16 cellular contexts compared by ENCODE assay signal in the genomic region with DNA sequence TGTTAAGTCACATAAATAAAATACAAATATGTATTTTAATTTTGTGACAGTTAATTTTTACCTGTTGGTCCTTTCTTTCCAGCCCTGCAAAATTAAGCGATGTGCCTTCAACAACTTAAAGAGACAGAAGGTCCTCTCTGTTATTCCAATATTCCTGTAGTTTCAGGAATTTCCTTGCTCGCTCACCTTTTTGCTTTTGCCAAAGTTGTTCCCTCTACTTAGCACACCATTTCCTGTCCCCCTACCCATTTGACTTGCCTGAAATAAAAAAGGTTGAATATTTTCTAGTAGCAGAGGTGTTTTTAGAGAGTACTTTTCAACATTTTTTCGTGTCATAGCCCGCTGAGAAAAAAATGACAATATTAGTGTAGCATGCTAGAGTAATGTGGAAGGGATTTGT. TPM values are rescaled to one million over a fixed set of nuclear protein-coding genes. Genes with fewer than 3 reads are reported as not detected.
DNase-seq lines count a peak whose midpoint lies in the region; ATAC-seq and TF ChIP-seq lines count a peak whose summit lies in the region.
"Had no signal": no experiment of that assay in that cellular context is flagged by ENCODE, and none has a peak within 500 bp of the region (broad histone marks: within the 10 kb centered on the region; RNA-seq: fewer than 3 reads in every experiment).

No MANE protein-coding gene starts in this region.

- H3K9me2 ChIP-seq in GM23338 (ENCODE audit: insufficient read depth) = peaks cover 4% of the 10 kb centered on the region; the same call in 1 of the 2 replicates

- no peaks in the 10 kb centered on the region for H3K27me3 ChIP-seq in GM23338 (ENCODE audit: insufficient read depth)
- H3K27me3 ChIP-seq in iPS-20b (ENCODE audit: insufficient read depth, low read length) = no peaks in the 10 kb centered on the region
- H3K27me3 ChIP-seq in gastrocnemius medialis = no peaks in the 10 kb centered on the region
- H3K27me3 ChIP-seq in gastroesophageal sphincter = peaks cover 6% of the 10 kb centered on the region
- H3K27me3 ChIP-seq: BLaER1 had no signal

- H3K4me3 ChIP-seq in GM23338 (peak overlapping the region; percentile 31), iPS-20b (ENCODE audit: low read length) (peak overlapping the region; percentile 26; the same call in 1 of the 2 replicates), gastrocnemius medialis (no peak overlapping the region), gastroesophageal sphincter (no peak overlapping the region)
- H3K4me3 ChIP-seq: BLaER1 had no signal

- H3F3A ChIP-seq in GM23338 (replicated peaks; ENCODE audit: low read depth) = no peaks in the 10 kb centered on the region

- peak; percentile 73 for DNase-seq in GM23338 (ENCODE audit: low spot score)
- DNase-seq in WTC11 (ENCODE audit: low spot score) = no peak
- no peak for DNase-seq in gastrocnemius medialis
- DNase-seq in pons (ENCODE audit: low spot score) = no peak
- no peak for DNase-seq in NCI-H510A (lab: John Stamatoyannopoulos, UW)
- DNase-seq: 8988T; AML-193; Caco-2; CD8-positive, alpha-beta memory T cell; DND-41; GF-D8 had no signal

- H3K27ac ChIP-seq in GM23338 (ENCODE audit: low read depth) (peak overlapping the region; percentile 87), iPS-20b (ENCODE audit: low read length) (no peak overlapping the region), gastrocnemius medialis (peak overlapping the region; percentile 66 to 82 (median 80)), gastroesophageal sphincter (no peak overlapping the region)
- H3K27ac ChIP-seq: BLaER1 had no signal

- H2AFZ ChIP-seq in GM23338 = no peak overlapping the region

- TF ChIP-seq EP300 in gastroesophageal sphincter (IDR thresholded peaks at IDR 0.05) = no peak

- ATAC-seq in GM23338 (peak; percentile 48), WTC11 (no peak), gastrocnemius medialis (no peak), gastroesophageal sphincter (no peak)

- H3K27ac Mint-ChIP-seq in GM23338 (peak overlapping the region; percentile 90), WTC11 (peak overlapping the region; percentile 92)
- H3K27ac Mint-ChIP-seq: CD8-positive, alpha-beta memory T cell had no signal

- POLR2A ChIA-PET in WTC11 (lab: Charles Lee) = no interaction called here

- H3K9me3 Mint-ChIP-seq in GM23338 (no peaks in the 10 kb centered on the region), WTC11 (peaks cover 6% of the 10 kb centered on the region)

- H3K4me1 ChIP-seq in GM23338 (ENCODE audit: insufficient read depth) = peaks cover 36% of the 10 kb centered on the region
- peaks cover 25% of the 10 kb centered on the region for H3K4me1 ChIP-seq in iPS-20b (ENCODE audit: insufficient read depth, low read length)
- peaks cover 0 to 6% of the 10 kb centered on the region in 2 donors for H3K4me1 ChIP-seq in gastrocnemius medialis
- H3K4me1 ChIP-seq in gastroesophageal sphincter = no peaks in the 10 kb centered on the region
- H3K4me1 ChIP-seq: BLaER1, Caco-2 had no signal

- intact Hi-C loops in gastrocnemius medialis (cut with DNase I; ENCODE audit: low total_unique reads) = no loop called here

- TF ChIP-seq POLR2A in gastrocnemius medialis (IDR thresholded peaks at IDR 0.05) (no peak), gastroesophageal sphincter (IDR thresholded peaks at IDR 0.05) (no peak)

- H3K36me3 ChIP-seq in GM23338 (ENCODE audit: insufficient read depth) = no peaks in the 10 kb centered on the region
- no peaks in the 10 kb centered on the region for H3K36me3 ChIP-seq in iPS-20b (ENCODE audit: insufficient read depth, low read depth, low read length)
- H3K36me3 ChIP-seq in gastrocnemius medialis = no peaks in the 10 kb centered on the region
- no peaks in the 10 kb centered on the region for H3K36me3 ChIP-seq in gastroesophageal sphincter
- H3K36me3 ChIP-seq: BLaER1 had no signal

- H3K9me3 ChIP-seq in iPS-20b (ENCODE audit: insufficient read depth, low read depth, low read length) (no peaks in the 10 kb centered on the region), gastrocnemius medialis (no peaks in the 10 kb centered on the region), gastroesophageal sphincter (no peaks in the 10 kb centered on the region)
- H3K9me3 ChIP-seq: BLaER1, Caco-2 had no signal

- no peak for TF ChIP-seq CTCF in GM23338 (conservative IDR thresholded peaks at IDR 0.05; ENCODE audit: low read depth in 2 of 2)
- TF ChIP-seq CTCF in WTC11 (IDR thresholded peaks at IDR 0.05) = no peak
- no peak for TF ChIP-seq CTCF in gastrocnemius medialis (IDR thresholded peaks at IDR 0.05 in 4 of 5, conservative IDR thresholded peaks at IDR 0.05 in 1 of 5)
- TF ChIP-seq CTCF in gastroesophageal sphincter (IDR thresholded peaks at IDR 0.05) = no peak

- H3K79me2 ChIP-seq in GM23338 (replicated peaks; ENCODE audit: insufficient read depth) = no peaks in the 10 kb centered on the region

- H3K4me3 Mint-ChIP-seq in GM23338 = peak overlapping the region; percentile 54
- H3K4me3 Mint-ChIP-seq in WTC11 = peak overlapping the region; percentile 44
- H3K4me3 Mint-ChIP-seq: CD8-positive, alpha-beta memory T cell had no signal

- peak overlapping the region; percentile 42 for H3K4me2 ChIP-seq in GM23338
- H3K4me2 ChIP-seq: BLaER1 had no signal

- H3K27me3 Mint-ChIP-seq in GM23338 (ENCODE audit: insufficient read depth, low read depth, poor library complexity) (no peaks in the 10 kb centered on the region), WTC11 (ENCODE audit: low read depth) (no peaks in the 10 kb centered on the region)

- peaks cover 56% of the 10 kb centered on the region for H3K4me1 Mint-ChIP-seq in GM23338
- peaks cover 61% of the 10 kb centered on the region for H3K4me1 Mint-ChIP-seq in WTC11
- H3K4me1 Mint-ChIP-seq: CD8-positive, alpha-beta memory T cell had no signal

- in situ Hi-C loops in gastrocnemius medialis (cut with MboI; ENCODE audit: low sequenced_read_pairs in 4 of 4) = no loop called here

- H3K36me3 Mint-ChIP-seq in GM23338 (ENCODE audit: low read depth) (no peaks in the 10 kb centered on the region; the same call in 1 of the 3 replicates), WTC11 (no peaks in the 10 kb centered on the region)
- H3K36me3 Mint-ChIP-seq: CD8-positive, alpha-beta memory T cell had no signal

- no peak overlapping the region for H3K9ac ChIP-seq in iPS-20b (ENCODE audit: low read depth, low read length)
- H3K9ac ChIP-seq: BLaER1 had no signal

- 72 to 76% methylated on average over 4 of the region's 4 CpGs for WGBS in gastroesophageal sphincter (ENCODE audit: low coverage in 1 of 2), 2 donors

- H4K20me1 ChIP-seq in GM23338 (replicated peaks; ENCODE audit: insufficient read depth) = no peaks in the 10 kb centered on the region
- H4K20me1 ChIP-seq: BLaER1 had no signal

- CTCF ChIA-PET in WTC11 (lab: Charles Lee) = interaction anchor here (0.7 to 1.7 kb wide), 8 partner anchors 11 to 660 kb away, joined by 3 to 8 read pairs (median 4); no protein-coding TSS in a partner anchor

TF ChIP-seq in GM23338, 12 proteins besides CTCF, POLR2A, EP300 and RAD21:
- TF ChIP-seq, protein P1, sequence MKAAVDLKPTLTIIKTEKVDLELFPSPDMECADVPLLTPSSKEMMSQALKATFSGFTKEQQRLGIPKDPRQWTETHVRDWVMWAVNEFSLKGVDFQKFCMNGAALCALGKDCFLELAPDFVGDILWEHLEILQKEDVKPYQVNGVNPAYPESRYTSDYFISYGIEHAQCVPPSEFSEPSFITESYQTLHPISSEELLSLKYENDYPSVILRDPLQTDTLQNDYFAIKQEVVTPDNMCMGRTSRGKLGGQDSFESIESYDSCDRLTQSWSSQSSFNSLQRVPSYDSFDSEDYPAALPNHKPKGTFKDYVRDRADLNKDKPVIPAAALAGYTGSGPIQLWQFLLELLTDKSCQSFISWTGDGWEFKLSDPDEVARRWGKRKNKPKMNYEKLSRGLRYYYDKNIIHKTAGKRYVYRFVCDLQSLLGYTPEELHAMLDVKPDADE (IDR thresholded peaks at IDR 0.05) = peak; percentile 76
- TF ChIP-seq JUNB (IDR thresholded peaks at IDR 0.05; ENCODE audit: unreplicated experiment) = no peak

TF ChIP-seq in WTC11, 78 proteins besides CTCF, POLR2A, EP300 and RAD21 (continues in another document):
- TF ChIP-seq FOXJ3 (CRISPR knock-in tag; IDR thresholded peaks at IDR 0.05; ENCODE audit: borderline replicate concordance) (no peak), ZNF396 (CRISPR knock-in tag; IDR thresholded peaks at IDR 0.05; ENCODE audit: borderline replicate concordance) (no peak), ZNF317 (CRISPR knock-in tag; IDR thresholded peaks at IDR 0.05; ENCODE audit: borderline replicate concordance, low read depth) (no peak), MXD4 (CRISPR knock-in tag; IDR thresholded peaks at IDR 0.05; ENCODE audit: borderline replicate concordance) (no peak), RELA (CRISPR knock-in tag; IDR thresholded peaks at IDR 0.05; ENCODE audit: borderline replicate concordance) (no peak), FOXK1 (CRISPR knock-in tag; IDR thresholded peaks at IDR 0.05) (no peak), SMAD3 (CRISPR knock-in tag; IDR thresholded peaks at IDR 0.05; ENCODE audit: borderline replicate concordance) (no peak), FOXP1 (CRISPR knock-in tag; IDR thresholded peaks at IDR 0.05; ENCODE audit: borderline replicate concordance) (no peak), ZSCAN18 (CRISPR knock-in tag; IDR thresholded peaks at IDR 0.05) (no peak)

RNA-seq across cellular contexts. Expression of gene MYH2, which starts 0.6 kb away (rescaled TPM):
- total RNA-seq in GM23338 (2014; rRNA removed; shearing (Covaris generic)) = 17.9 and 27.7 TPM in 2 replicates
- polyA plus RNA-seq in GM23338 (2016; fragmentation: Nextera tagmentation; extraction: Ambion mirVana) = 6.6 and 7.5 TPM in 2 replicates
- total RNA-seq in WTC11 (2021) (1.1 to 1.5 TPM (median 1.5 TPM) in 3 replicates), gastrocnemius medialis (1,000 to 10,000 TPM in 1 of 4 donors, 100 to 1,000 TPM in 2, 10 to 100 TPM in 1; 77.8 to 4,245 (median 724) TPM), gastroesophageal sphincter (1 to 10 TPM in 2 of 4 donors, not detected in 2; 1.0 to 2.8 TPM)
- total RNA-seq: Caco-2; CD8-positive, alpha-beta memory T cell; HT1080 had no signal
- polyA plus RNA-seq: CD8-positive, alpha-beta memory T cell had no signal

RNA-seq across cellular contexts. Expression of gene MYH1, which starts 31.7 kb away (rescaled TPM):
- not detected in 2 replicates for total RNA-seq in GM23338 (2014; rRNA removed; shearing (Covaris generic))
- polyA plus RNA-seq in GM23338 (2016; fragmentation: Nextera tagmentation; extraction: Ambion mirVana) = not detected in 2 replicates
- total RNA-seq in WTC11 (2021) (not detected in 3 replicates), gastrocnemius medialis (1,000 to 10,000 TPM; 1,190 to 2,066 (median 1,615) TPM), gastroesophageal sphincter (under 1 TPM in 1 of 4 donors, not detected in 3; 0.15 TPM)
- total RNA-seq: Caco-2; CD8-positive, alpha-beta memory T cell; H7; HT1080 had no signal
- polyA plus RNA-seq: CD8-positive, alpha-beta memory T cell had no signal

Comparison
In these comparisons a context has a peak if more than half of its experiments do, and no peak if none do; other contexts are left out.
1. H3K27ac ChIP-seq: peak in GM23338 (single experiment) and gastrocnemius medialis (4 of 4); none in iPS-20b (single experiment) and gastroesophageal sphincter (0 of 4).
2. H3K4me3 ChIP-seq: peak in GM23338 (single experiment) and iPS-20b (single experiment); none in gastrocnemius medialis (0 of 4) and gastroesophageal sphincter (0 of 2).
3. RNA of gene MYH1, which starts 31.7 kb away (total RNA-seq): 1,190 to 2,066 TPM in gastrocnemius medialis; 0.15 TPM in gastroesophageal sphincter, not detected in GM23338 and not detected in WTC11; every median in the first group is over 1,000 times any median in the second.